ENCODE assay signal across 1 cellular context in genomic region chr19:1354496-1355257, GRCh38.
A peak's percentile ranks its signal among the peaks of the same experiment; 100 is the strongest.
TF ChIP-seq lines count a peak whose summit lies in the region.

No MANE protein-coding gene starts in this region.

TF ChIP-seq in HepG2, 621 proteins besides CTCF, POLR2A, EP300 and RAD21 (continued from another document and continues in another):
- TF ChIP-seq ZBTB40 (IDR thresholded peaks at IDR 0.05) (no peak), ZBTB40 (CRISPR knock-in tag; IDR thresholded peaks at IDR 0.05) (0 out of 2 replicates have a peak, but pooled peaks have one; percentile 42), ZNF768 (CRISPR knock-in tag; IDR thresholded peaks at IDR 0.05) (no peak), ZNF281 (CRISPR knock-in tag; IDR thresholded peaks at IDR 0.05; ENCODE audit: borderline replicate concordance) (no peak), ZNF773 (CRISPR knock-in tag; IDR thresholded peaks at IDR 0.05; ENCODE audit: borderline replicate concordance) (peak; percentile 74; the same call in 1 of the 2 replicates), SCMH1 (CRISPR knock-in tag; IDR thresholded peaks at IDR 0.05; ENCODE audit: borderline replicate concordance) (no peak), NFKB2 (CRISPR knock-in tag; IDR thresholded peaks at IDR 0.05; ENCODE audit: borderline replicate concordance) (peak; percentile 83; the same call in 1 of the 2 replicates), ZNF484 (CRISPR knock-in tag; IDR thresholded peaks at IDR 0.05; ENCODE audit: borderline replicate concordance, low read depth) (no peak), ZNF720 (CRISPR knock-in tag; IDR thresholded peaks at IDR 0.05) (no peak), ZNF282 (IDR thresholded peaks at IDR 0.05; ENCODE audit: partially characterized antibody) (no peak), HOXA3 (CRISPR knock-in tag; IDR thresholded peaks at IDR 0.05) (peak; percentile 63), ZMYM4 (CRISPR knock-in tag; IDR thresholded peaks at IDR 0.05) (0 out of 2 replicates have a peak, but pooled peaks have one; percentile 16), REST (IDR thresholded peaks at IDR 0.05; ENCODE audit: borderline replicate concordance in 1 of 2, low read depth in 1 of 2, low read length in 2 of 2) (0 out of 4 replicates have a peak, but pooled peaks of 1 of the 2 experiments have one; percentile 12), ZNF614 (CRISPR knock-in tag; IDR thresholded peaks at IDR 0.05; ENCODE audit: borderline replicate concordance) (peak; percentile 56; the same call in 1 of the 2 replicates), GFI1 (CRISPR knock-in tag; IDR thresholded peaks at IDR 0.05; ENCODE audit: borderline replicate concordance) (peak; percentile 41; the same call in 1 of the 2 replicates), ZNF430 (CRISPR knock-in tag; IDR thresholded peaks at IDR 0.05) (peak; percentile 50; the same call in 1 of the 2 replicates), ZC3H13 (CRISPR knock-in tag; IDR thresholded peaks at IDR 0.05) (no peak), ONECUT2 (CRISPR knock-in tag; IDR thresholded peaks at IDR 0.05) (no peak), BRCA1 (CRISPR knock-in tag; IDR thresholded peaks at IDR 0.05) (0 out of 2 replicates have a peak, but pooled peaks have one; percentile 58), ZNF562 (CRISPR knock-in tag; IDR thresholded peaks at IDR 0.05; ENCODE audit: borderline replicate concordance) (no peak), ZBTB33 (CRISPR knock-in tag; IDR thresholded peaks at IDR 0.05) (peak; percentile 57; the same call in 1 of the 2 replicates), HNF1B (CRISPR knock-in tag; IDR thresholded peaks at IDR 0.05) (peak; percentile 42; the same call in 1 of the 2 replicates), SMAD1 (CRISPR knock-in tag; IDR thresholded peaks at IDR 0.05; ENCODE audit: borderline replicate concordance, low read depth) (0 out of 2 replicates have a peak, but pooled peaks have one; percentile 32), ERF (CRISPR knock-in tag; IDR thresholded peaks at IDR 0.05) (peak; percentile 45; the same call in 1 of the 2 replicates), ARID4A (CRISPR knock-in tag; IDR thresholded peaks at IDR 0.05; ENCODE audit: borderline replicate concordance) (peak; percentile 61; the same call in 1 of the 2 replicates), ZNF143 (CRISPR knock-in tag; IDR thresholded peaks at IDR 0.05) (peak; percentile 42; the same call in 1 of the 2 replicates), ZNF879 (CRISPR knock-in tag; IDR thresholded peaks at IDR 0.05) (no peak), ZFP82 (CRISPR knock-in tag; IDR thresholded peaks at IDR 0.05; ENCODE audit: borderline replicate concordance) (no peak; the same call in 1 of the 2 replicates), GATAD2A (CRISPR knock-in tag; IDR thresholded peaks at IDR 0.05) (peak; percentile 64; the same call in 1 of the 2 replicates), PHF5A (CRISPR knock-in tag; IDR thresholded peaks at IDR 0.05; ENCODE audit: low read depth, unreplicated experiment) (no peak), ZNF263 (CRISPR knock-in tag; IDR thresholded peaks at IDR 0.05) (peak; percentile 59; the same call in 1 of the 2 replicates), PAWR (CRISPR knock-in tag; IDR thresholded peaks at IDR 0.05; ENCODE audit: borderline replicate concordance) (no peak)
